1 cellular context compared by ENCODE assay signal in the genomic region with DNA sequence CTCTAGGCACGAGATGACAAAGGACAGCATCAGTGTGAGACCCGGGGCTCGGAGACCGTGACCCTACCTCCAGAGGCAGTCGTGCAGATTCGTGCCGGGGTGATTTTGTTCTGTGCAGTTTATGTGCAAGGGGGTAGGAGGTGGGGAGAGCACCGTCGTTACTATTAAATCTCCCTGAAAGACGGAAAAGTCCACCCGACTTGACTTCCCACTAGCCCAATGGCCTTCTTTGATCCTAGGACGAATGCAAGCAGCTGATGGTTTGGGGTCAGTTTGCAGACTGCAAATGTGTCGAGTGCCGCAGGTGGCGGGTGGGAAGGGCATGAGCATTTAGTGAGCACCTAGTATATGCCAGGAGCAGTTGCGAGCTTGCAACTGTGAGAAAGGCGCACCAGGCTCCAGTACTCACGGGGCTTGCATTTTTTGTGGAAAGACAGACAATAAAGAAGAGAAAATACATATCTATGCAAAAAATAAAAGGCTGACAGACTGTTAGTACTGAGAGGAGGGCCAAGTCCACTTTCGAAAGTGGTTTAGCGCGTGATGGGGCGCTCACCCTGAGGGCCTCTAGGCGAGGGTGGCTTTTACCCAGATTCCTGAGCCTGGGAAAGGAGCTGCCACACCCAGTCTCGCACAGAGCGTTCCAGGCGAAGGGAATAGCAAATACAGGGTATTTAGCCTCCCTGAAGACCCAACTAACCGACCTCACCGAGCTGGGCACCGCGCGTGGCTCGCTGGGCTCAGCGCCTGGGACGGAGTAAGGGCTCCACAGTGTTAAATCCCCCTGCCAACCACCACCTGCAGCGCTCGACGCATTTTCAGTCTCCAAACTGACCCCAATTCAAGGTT.
TF ChIP-seq lines count a peak whose summit lies in the region.

No MANE protein-coding gene starts in this region.

TF ChIP-seq in GM12878, 131 proteins besides CTCF, POLR2A, EP300 and RAD21 (continued from another document):
- TF ChIP-seq SPI1 (IDR thresholded peaks at IDR 0.05; ENCODE audit: borderline replicate concordance, insufficient read depth, low read depth, low read length) (no peak), GATAD2B (conservative IDR thresholded peaks at IDR 0.05; ENCODE audit: low read depth) (no peak), BHLHE40 (IDR thresholded peaks at IDR 0.05; ENCODE audit: borderline replicate concordance in 1 of 2, low read depth in 2 of 2, low read length in 1 of 2) (peak in 1 of 2 experiments; percentile 63; a peak in 1 of 4 replicates), NR2F1 (conservative IDR thresholded peaks at IDR 0.05) (peak; percentile 57; the same call in 1 of the 2 replicates), SUPT20H (IDR thresholded peaks at IDR 0.05; ENCODE audit: borderline replicate concordance, control insufficient read depth, low read depth, low read length) (no peak), SMARCA5 (IDR thresholded peaks at IDR 0.05) (peak; percentile 44; the same call in 1 of the 2 replicates), CBX5 (IDR thresholded peaks at IDR 0.05; ENCODE audit: low read depth) (no peak), RAD51 (IDR thresholded peaks at IDR 0.05) (no peak), TCF12 (IDR thresholded peaks at IDR 0.05; ENCODE audit: low read depth, low read length) (0 out of 2 replicates have a peak, but pooled peaks have one; percentile 20), HCFC1 (IDR thresholded peaks at IDR 0.05; ENCODE audit: low read length) (0 out of 2 replicates have a peak, but pooled peaks have one; percentile 9), YBX1 (IDR thresholded peaks at IDR 0.05) (no peak), TAF1 (IDR thresholded peaks at IDR 0.05; ENCODE audit: borderline replicate concordance, low read depth, low read length) (no peak)
- TF ChIP-seq, protein P1, sequence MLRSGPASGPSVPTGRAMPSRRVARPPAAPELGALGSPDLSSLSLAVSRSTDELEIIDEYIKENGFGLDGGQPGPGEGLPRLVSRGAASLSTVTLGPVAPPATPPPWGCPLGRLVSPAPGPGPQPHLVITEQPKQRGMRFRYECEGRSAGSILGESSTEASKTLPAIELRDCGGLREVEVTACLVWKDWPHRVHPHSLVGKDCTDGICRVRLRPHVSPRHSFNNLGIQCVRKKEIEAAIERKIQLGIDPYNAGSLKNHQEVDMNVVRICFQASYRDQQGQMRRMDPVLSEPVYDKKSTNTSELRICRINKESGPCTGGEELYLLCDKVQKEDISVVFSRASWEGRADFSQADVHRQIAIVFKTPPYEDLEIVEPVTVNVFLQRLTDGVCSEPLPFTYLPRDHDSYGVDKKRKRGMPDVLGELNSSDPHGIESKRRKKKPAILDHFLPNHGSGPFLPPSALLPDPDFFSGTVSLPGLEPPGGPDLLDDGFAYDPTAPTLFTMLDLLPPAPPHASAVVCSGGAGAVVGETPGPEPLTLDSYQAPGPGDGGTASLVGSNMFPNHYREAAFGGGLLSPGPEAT (IDR thresholded peaks at IDR 0.05; ENCODE audit: low read depth): 0 out of 2 replicates have a peak, but pooled peaks have one; percentile 4
- TF ChIP-seq, protein P2, sequence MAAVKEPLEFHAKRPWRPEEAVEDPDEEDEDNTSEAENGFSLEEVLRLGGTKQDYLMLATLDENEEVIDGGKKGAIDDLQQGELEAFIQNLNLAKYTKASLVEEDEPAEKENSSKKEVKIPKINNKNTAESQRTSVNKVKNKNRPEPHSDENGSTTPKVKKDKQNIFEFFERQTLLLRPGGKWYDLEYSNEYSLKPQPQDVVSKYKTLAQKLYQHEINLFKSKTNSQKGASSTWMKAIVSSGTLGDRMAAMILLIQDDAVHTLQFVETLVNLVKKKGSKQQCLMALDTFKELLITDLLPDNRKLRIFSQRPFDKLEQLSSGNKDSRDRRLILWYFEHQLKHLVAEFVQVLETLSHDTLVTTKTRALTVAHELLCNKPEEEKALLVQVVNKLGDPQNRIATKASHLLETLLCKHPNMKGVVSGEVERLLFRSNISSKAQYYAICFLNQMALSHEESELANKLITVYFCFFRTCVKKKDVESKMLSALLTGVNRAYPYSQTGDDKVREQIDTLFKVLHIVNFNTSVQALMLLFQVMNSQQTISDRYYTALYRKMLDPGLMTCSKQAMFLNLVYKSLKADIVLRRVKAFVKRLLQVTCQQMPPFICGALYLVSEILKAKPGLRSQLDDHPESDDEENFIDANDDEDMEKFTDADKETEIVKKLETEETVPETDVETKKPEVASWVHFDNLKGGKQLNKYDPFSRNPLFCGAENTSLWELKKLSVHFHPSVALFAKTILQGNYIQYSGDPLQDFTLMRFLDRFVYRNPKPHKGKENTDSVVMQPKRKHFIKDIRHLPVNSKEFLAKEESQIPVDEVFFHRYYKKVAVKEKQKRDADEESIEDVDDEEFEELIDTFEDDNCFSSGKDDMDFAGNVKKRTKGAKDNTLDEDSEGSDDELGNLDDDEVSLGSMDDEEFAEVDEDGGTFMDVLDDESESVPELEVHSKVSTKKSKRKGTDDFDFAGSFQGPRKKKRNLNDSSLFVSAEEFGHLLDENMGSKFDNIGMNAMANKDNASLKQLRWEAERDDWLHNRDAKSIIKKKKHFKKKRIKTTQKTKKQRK (IDR thresholded peaks at IDR 0.05; ENCODE audit: low read depth, low read length): no peak
- TF ChIP-seq, protein P3, sequence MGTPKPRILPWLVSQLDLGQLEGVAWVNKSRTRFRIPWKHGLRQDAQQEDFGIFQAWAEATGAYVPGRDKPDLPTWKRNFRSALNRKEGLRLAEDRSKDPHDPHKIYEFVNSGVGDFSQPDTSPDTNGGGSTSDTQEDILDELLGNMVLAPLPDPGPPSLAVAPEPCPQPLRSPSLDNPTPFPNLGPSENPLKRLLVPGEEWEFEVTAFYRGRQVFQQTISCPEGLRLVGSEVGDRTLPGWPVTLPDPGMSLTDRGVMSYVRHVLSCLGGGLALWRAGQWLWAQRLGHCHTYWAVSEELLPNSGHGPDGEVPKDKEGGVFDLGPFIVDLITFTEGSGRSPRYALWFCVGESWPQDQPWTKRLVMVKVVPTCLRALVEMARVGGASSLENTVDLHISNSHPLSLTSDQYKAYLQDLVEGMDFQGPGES (IDR thresholded peaks at IDR 0.05): no peak
